1 cellular context compared by ENCODE assay signal in the genomic region with DNA sequence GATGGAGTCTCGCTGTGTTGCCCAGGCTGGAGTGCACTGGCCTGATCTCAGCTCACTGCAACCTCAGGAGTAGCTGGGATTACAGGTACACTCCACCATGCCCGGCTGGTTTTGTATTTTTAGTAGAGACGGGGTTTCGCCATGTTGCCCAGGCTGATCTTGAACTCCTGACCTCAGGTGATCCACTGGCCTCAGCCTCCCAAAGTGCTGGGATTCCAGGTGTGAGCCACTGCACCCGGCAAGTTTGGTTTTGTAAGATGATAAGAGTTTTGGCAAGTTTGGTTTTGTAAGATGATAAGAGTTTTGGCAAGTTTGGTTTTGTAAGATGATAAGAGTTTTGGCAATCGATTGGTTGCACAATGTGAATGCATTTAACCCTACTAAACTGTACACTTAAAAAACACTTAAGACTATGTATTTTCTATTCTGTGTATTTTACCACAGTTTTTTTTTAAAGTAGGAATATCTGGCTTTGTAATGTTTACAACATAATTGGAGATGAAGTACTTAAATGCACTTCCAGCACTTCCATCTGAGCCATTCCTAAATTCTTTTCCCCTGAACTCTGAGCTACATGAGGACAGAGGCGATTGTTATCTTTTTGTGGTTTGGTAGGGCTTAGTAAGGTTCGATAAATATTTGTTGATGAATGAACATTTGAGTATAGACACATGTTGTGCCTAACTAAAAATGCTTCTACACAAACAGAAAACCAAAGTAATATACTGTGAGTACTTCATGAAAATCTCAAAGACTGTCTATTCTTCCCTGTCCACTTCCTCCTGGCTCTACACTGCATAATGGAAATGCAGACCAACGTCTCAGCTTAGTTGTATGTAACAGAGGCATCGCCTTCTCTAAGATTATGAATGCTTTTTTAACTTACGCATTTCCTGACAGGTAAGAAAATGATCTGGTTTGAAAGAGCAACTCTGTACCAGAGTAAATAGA.
TF ChIP-seq lines count a peak whose summit lies in the region.

No MANE protein-coding gene starts in this region.

TF ChIP-seq in HepG2, 621 proteins besides CTCF, POLR2A, EP300 and RAD21 (continued from another document):
- TF ChIP-seq PAXIP1 (CRISPR knock-in tag; conservative IDR thresholded peaks at IDR 0.05): peak; percentile 35
- TF ChIP-seq ZNF644 (CRISPR knock-in tag; IDR thresholded peaks at IDR 0.05; ENCODE audit: low read depth): 0 out of 2 replicates have a peak, but pooled peaks have one; percentile 10
- TF ChIP-seq NR2F2 (IDR thresholded peaks at IDR 0.05; ENCODE audit: borderline replicate concordance, low read depth): 0 out of 2 replicates have a peak, but pooled peaks have one; percentile 39
- TF ChIP-seq ONECUT2 (CRISPR knock-in tag; IDR thresholded peaks at IDR 0.05): peak; percentile 58; the same call in 1 of the 2 replicates
- TF ChIP-seq, protein P1, sequence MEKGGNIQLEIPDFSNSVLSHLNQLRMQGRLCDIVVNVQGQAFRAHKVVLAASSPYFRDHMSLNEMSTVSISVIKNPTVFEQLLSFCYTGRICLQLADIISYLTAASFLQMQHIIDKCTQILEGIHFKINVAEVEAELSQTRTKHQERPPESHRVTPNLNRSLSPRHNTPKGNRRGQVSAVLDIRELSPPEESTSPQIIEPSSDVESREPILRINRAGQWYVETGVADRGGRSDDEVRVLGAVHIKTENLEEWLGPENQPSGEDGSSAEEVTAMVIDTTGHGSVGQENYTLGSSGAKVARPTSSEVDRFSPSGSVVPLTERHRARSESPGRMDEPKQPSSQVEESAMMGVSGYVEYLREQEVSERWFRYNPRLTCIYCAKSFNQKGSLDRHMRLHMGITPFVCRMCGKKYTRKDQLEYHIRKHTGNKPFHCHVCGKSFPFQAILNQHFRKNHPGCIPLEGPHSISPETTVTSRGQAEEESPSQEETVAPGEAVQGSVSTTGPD (CRISPR knock-in tag; IDR thresholded peaks at IDR 0.05): peak; percentile 99
- TF ChIP-seq ZGPAT (CRISPR knock-in tag; IDR thresholded peaks at IDR 0.05): peak; percentile 46; the same call in 1 of the 2 replicates
- no peak for TF ChIP-seq NR3C1 (CRISPR knock-in tag; IDR thresholded peaks at IDR 0.05)
- no peak for TF ChIP-seq NONO (IDR thresholded peaks at IDR 0.05)
- TF ChIP-seq NONO (CRISPR knock-in tag; conservative IDR thresholded peaks at IDR 0.05): 0 out of 2 replicates have a peak, but pooled peaks have one; percentile 22
- TF ChIP-seq CBX5 (CRISPR knock-in tag; IDR thresholded peaks at IDR 0.05; ENCODE audit: borderline replicate concordance): no peak
- 0 out of 2 replicates have a peak, but pooled peaks have one; percentile 59 for TF ChIP-seq ZNF121 (CRISPR knock-in tag; IDR thresholded peaks at IDR 0.05)
- TF ChIP-seq, protein P2, sequence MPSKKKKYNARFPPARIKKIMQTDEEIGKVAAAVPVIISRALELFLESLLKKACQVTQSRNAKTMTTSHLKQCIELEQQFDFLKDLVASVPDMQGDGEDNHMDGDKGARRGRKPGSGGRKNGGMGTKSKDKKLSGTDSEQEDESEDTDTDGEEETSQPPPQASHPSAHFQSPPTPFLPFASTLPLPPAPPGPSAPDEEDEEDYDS (CRISPR knock-in tag; IDR thresholded peaks at IDR 0.05): peak; percentile 13; the same call in 1 of the 2 replicates
- TF ChIP-seq GATAD2A (CRISPR knock-in tag; IDR thresholded peaks at IDR 0.05): 0 out of 2 replicates have a peak, but pooled peaks have one; percentile 6
- 0 out of 4 replicates have a peak, but pooled peaks of 1 of the 2 experiments have one; percentile 25 for TF ChIP-seq NR2F1 (CRISPR knock-in tag; IDR thresholded peaks at IDR 0.05)
- TF ChIP-seq, protein P3, sequence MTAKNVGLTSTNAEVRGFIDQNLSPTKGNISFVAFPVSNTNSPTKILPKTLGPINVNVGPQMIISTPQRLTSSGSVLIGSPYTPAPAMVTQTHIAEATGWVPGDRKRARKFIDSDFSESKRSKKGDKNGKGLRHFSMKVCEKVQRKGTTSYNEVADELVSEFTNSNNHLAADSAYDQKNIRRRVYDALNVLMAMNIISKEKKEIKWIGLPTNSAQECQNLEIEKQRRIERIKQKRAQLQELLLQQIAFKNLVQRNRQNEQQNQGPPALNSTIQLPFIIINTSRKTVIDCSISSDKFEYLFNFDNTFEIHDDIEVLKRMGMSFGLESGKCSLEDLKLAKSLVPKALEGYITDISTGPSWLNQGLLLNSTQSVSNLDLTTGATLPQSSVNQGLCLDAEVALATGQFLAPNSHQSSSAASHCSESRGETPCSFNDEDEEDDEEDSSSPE (CRISPR knock-in tag; IDR thresholded peaks at IDR 0.05): peak; percentile 17; the same call in 1 of the 2 replicates
- TF ChIP-seq ZNF816 (CRISPR knock-in tag; IDR thresholded peaks at IDR 0.05; ENCODE audit: borderline replicate concordance): no peak
- TF ChIP-seq NR2F6 (IDR thresholded peaks at IDR 0.05): peak; percentile 53
- no peak for TF ChIP-seq NR2F6 (CRISPR knock-in tag; IDR thresholded peaks at IDR 0.05)
- peak; percentile 31; the same call in 1 of the 2 replicates for TF ChIP-seq ISL2 (CRISPR knock-in tag; IDR thresholded peaks at IDR 0.05)
- peak; percentile 15; the same call in 1 of the 2 replicates for TF ChIP-seq CEBPB (IDR thresholded peaks at IDR 0.05; ENCODE audit: borderline replicate concordance, low read depth, low read length)
- 0 out of 2 replicates have a peak, but pooled peaks have one; percentile 19 for TF ChIP-seq ZNF652 (CRISPR knock-in tag; IDR thresholded peaks at IDR 0.05; ENCODE audit: borderline replicate concordance, low read depth)
- TF ChIP-seq FOXP1 (IDR thresholded peaks at IDR 0.05): no peak
- peak; percentile 33; the same call in 1 of the 2 replicates for TF ChIP-seq FOXP1 (CRISPR knock-in tag; IDR thresholded peaks at IDR 0.05)
- TF ChIP-seq KDM5B (CRISPR knock-in tag; IDR thresholded peaks at IDR 0.05; ENCODE audit: borderline replicate concordance): no peak
- no peak for TF ChIP-seq ZBTB44 (CRISPR knock-in tag; IDR thresholded peaks at IDR 0.05)
TF ChIP-seq in HepG2: peak in this region for 32.
